ENCODE assay signal across 8 cellular contexts in the genomic region with DNA sequence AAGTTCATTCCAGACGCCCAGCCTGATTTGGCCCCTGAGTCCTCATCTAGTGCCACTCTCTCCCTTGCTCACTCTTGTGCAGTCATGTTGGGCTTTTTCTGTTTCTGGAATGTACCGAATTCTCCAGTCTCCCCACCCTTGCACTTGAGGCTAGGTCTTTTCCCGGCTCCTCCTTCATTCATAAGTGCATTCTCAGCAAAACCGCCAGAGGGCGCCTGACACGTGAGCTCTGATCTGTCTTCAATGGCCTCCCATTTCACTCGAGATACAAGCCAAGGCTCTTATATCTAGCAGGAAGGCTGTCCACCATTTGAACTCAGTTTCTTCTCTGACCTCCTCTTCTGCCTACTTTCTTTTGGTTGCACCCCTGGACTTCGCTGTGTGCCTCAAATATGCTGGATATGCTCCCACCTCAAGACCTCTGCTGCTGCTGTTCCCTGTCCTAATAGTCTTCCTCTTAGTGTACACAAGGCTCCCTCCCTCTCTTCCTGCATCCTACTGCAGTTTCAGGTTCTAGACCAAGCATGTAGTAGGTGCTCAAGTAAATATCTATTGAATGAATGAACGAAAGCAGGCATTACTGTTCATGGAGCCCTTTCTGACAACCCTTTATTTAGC.
DNase-seq lines count a peak whose midpoint lies in the region; ATAC-seq, FAIRE-seq and TF ChIP-seq lines count a peak whose summit lies in the region.

No MANE protein-coding gene starts in this region.

- peaks cover 1% of the 10 kb centered on the region for H3K4me1 Mint-ChIP-seq in activated naive CD8-positive, alpha-beta T cell treated with anti-CD3 and anti-CD28 coated beads for 36 hours

- H3K36me3 Mint-ChIP-seq in activated naive CD8-positive, alpha-beta T cell treated with anti-CD3 and anti-CD28 coated beads for 36 hours, result no peaks in the 10 kb centered on the region

- H3K36me3 ChIP-seq in HEK293 (ENCODE audit: control insufficient read depth in 2 of 2, insufficient read depth in 1 of 2, low read length in 2 of 2), result no peaks in the 10 kb centered on the region
- H3K36me3 ChIP-seq in MG63, result no peaks in the 10 kb centered on the region
- H3K36me3 ChIP-seq in cardiac muscle cell, result no peaks in the 10 kb centered on the region
- no peaks in the 10 kb centered on the region for H3K36me3 ChIP-seq in prostate gland

- no peak overlapping the region for H3K4me3 Mint-ChIP-seq in activated naive CD8-positive, alpha-beta T cell treated with anti-CD3 and anti-CD28 coated beads for 36 hours

- H3K4me3 ChIP-seq in HEK293 (ENCODE audit: low read depth, low read length) (no peak overlapping the region), MG63 (no peak overlapping the region), cardiac muscle cell (no peak overlapping the region), prostate gland (no peak overlapping the region)

- POLR2A ChIA-PET in HEK293 (lab: Yijun Ruan, JAX), result no interaction called here

- H3K27ac Mint-ChIP-seq in activated naive CD8-positive, alpha-beta T cell treated with anti-CD3 and anti-CD28 coated beads for 36 hours, result no peak overlapping the region

- H3K9me3 ChIP-seq in HEK293 (ENCODE audit: control insufficient read depth, insufficient read depth, low read depth, low read length) (no peaks in the 10 kb centered on the region), MG63 (no peaks in the 10 kb centered on the region), cardiac muscle cell (ENCODE audit: low read depth) (no peaks in the 10 kb centered on the region), prostate gland (no peaks in the 10 kb centered on the region)

- no peaks in the 10 kb centered on the region for H3K27me3 ChIP-seq in MG63
- no peaks in the 10 kb centered on the region for H3K27me3 ChIP-seq in cardiac muscle cell
- no peaks in the 10 kb centered on the region for H3K27me3 ChIP-seq in prostate gland (replicated peaks; ENCODE audit: insufficient read depth)

- H3K27ac ChIP-seq in HEK293 (ENCODE audit: extremely low read depth, low read depth, low read length) (no peak overlapping the region), cardiac muscle cell (no peak overlapping the region), prostate gland (no peak overlapping the region)

- peaks cover 3% of the 10 kb centered on the region for H3K27me3 Mint-ChIP-seq in activated naive CD8-positive, alpha-beta T cell treated with anti-CD3 and anti-CD28 coated beads for 36 hours

- H3K4me1 ChIP-seq in HEK293 (ENCODE audit: control insufficient read depth, insufficient read depth, low read length) (no peaks in the 10 kb centered on the region), cardiac muscle cell (ENCODE audit: low read depth) (no peaks in the 10 kb centered on the region), prostate gland (replicated peaks) (no peaks in the 10 kb centered on the region)

- peak; percentile 41 for DNase-seq in GM12891 (ENCODE audit: insufficient read length, low spot score)
- peak; percentile 69 for DNase-seq in MG63
- DNase-seq in activated naive CD8-positive, alpha-beta T cell treated with anti-CD3 and anti-CD28 coated beads for 36 hours, result peak; percentile 47
- peak; percentile 81 to 89 for DNase-seq in cardiac muscle cell (ENCODE audit: low read depth in 1 of 2, low spot score in 1 of 2)
- DNase-seq in prostate gland (ENCODE audit: low spot score), result peak; percentile 64
- no peak for DNase-seq in cortex of kidney (lab: John Stamatoyannopoulos, UW)

- FAIRE-seq in GM12891 (lab: Jason Lieb, UNC), result peak; percentile 58

- H3K9me3 Mint-ChIP-seq in activated naive CD8-positive, alpha-beta T cell treated with anti-CD3 and anti-CD28 coated beads for 36 hours, result no peaks in the 10 kb centered on the region

- ATAC-seq in SK-N-SH treated with all-trans-retinoic acid at 6 μM for 48 hours, result peak; percentile 99

- TF ChIP-seq POLR2A in GM12891 (IDR thresholded peaks at IDR 0.05; ENCODE audit: low read depth, low read length) (no peak), prostate gland (IDR thresholded peaks at IDR 0.05) (no peak)

- WGBS in prostate gland, result 25% methylated on average over 9 of the region's 9 CpGs

- CTCF ChIA-PET in HEK293 (lab: Yijun Ruan, JAX), result interaction anchor here (0.6 to 2.2 kb wide), 14 partner anchors 9 to 375 kb away, joined by 3 to 13 read pairs (median 3); no protein-coding TSS in a partner anchor

- TF ChIP-seq CTCF in HEK293 (tag by site-specific recombination; IDR thresholded peaks at IDR 0.05) (peak; percentile 56), cardiac muscle cell (IDR thresholded peaks at IDR 0.05; ENCODE audit: low read depth, low read length) (peak; percentile 88), prostate gland (IDR thresholded peaks at IDR 0.05) (peak; percentile 80 to 89 (median 82))

- intact Hi-C loops in prostate gland (cut with DNase I), result loop anchor here (5.0 to 10.0 kb wide), 3 partner anchors 111 to 494 kb away; no protein-coding TSS in a partner anchor

TF ChIP-seq in GM12891, 5 proteins besides CTCF, POLR2A, EP300 and RAD21:
- TF ChIP-seq POLR2AphosphoS5 (IDR thresholded peaks at IDR 0.05; ENCODE audit: low read depth, low read length) (no peak), SPI1 (IDR thresholded peaks at IDR 0.05; ENCODE audit: low read depth, low read length) (no peak), POU2F2 (IDR thresholded peaks at IDR 0.05; ENCODE audit: low read depth, low read length) (no peak), TAF1 (IDR thresholded peaks at IDR 0.05; ENCODE audit: low read depth, low read length) (no peak), PAX5 (IDR thresholded peaks at IDR 0.05; ENCODE audit: insufficient read depth, low read length, severe bottlenecking) (no peak)
TF ChIP-seq in GM12891: peak in this region for 0.

TF ChIP-seq in HEK293, 187 proteins besides CTCF, POLR2A, EP300 and RAD21:
- TF ChIP-seq ZNF529 (tag by site-specific recombination; IDR thresholded peaks at IDR 0.05; ENCODE audit: insufficient replicate concordance) (no peak), YY1 (tag by site-specific recombination; IDR thresholded peaks at IDR 0.05) (peak; percentile 54; the same call in 1 of the 2 replicates), ZNF404 (tag by site-specific recombination; IDR thresholded peaks at IDR 0.05) (no peak), ZNF654 (tag by site-specific recombination; IDR thresholded peaks at IDR 0.05; ENCODE audit: low read depth) (peak; percentile 31), ZNF548 (tag by site-specific recombination; IDR thresholded peaks at IDR 0.05) (no peak), ZNF660 (tag by site-specific recombination; IDR thresholded peaks at IDR 0.05) (0 out of 2 replicates have a peak, but pooled peaks have one; percentile 27), HOXA7 (CRISPR knock-in tag; IDR thresholded peaks at IDR 0.05; ENCODE audit: borderline replicate concordance) (no peak), ZNF510 (tag by site-specific recombination; IDR thresholded peaks at IDR 0.05; ENCODE audit: insufficient replicate concordance) (no peak), ZSCAN16 (tag by site-specific recombination; IDR thresholded peaks at IDR 0.05) (no peak), ZNF561 (tag by site-specific recombination; IDR thresholded peaks at IDR 0.05; ENCODE audit: borderline replicate concordance) (no peak)

TF ChIP-seq in SK-N-SH treated with all-trans-retinoic acid at 6 μM for 48 hours, 23 proteins besides CTCF, POLR2A, EP300 and RAD21 (continues in another document):
- no peak for TF ChIP-seq ZFP30 (CRISPR knock-in tag; IDR thresholded peaks at IDR 0.05)
- TF ChIP-seq, protein P1, sequence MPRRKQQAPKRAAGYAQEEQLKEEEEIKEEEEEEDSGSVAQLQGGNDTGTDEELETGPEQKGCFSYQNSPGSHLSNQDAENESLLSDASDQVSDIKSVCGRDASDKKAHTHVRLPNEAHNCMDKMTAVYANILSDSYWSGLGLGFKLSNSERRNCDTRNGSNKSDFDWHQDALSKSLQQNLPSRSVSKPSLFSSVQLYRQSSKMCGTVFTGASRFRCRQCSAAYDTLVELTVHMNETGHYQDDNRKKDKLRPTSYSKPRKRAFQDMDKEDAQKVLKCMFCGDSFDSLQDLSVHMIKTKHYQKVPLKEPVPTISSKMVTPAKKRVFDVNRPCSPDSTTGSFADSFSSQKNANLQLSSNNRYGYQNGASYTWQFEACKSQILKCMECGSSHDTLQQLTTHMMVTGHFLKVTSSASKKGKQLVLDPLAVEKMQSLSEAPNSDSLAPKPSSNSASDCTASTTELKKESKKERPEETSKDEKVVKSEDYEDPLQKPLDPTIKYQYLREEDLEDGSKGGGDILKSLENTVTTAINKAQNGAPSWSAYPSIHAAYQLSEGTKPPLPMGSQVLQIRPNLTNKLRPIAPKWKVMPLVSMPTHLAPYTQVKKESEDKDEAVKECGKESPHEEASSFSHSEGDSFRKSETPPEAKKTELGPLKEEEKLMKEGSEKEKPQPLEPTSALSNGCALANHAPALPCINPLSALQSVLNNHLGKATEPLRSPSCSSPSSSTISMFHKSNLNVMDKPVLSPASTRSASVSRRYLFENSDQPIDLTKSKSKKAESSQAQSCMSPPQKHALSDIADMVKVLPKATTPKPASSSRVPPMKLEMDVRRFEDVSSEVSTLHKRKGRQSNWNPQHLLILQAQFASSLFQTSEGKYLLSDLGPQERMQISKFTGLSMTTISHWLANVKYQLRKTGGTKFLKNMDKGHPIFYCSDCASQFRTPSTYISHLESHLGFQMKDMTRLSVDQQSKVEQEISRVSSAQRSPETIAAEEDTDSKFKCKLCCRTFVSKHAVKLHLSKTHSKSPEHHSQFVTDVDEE (CRISPR knock-in tag; IDR thresholded peaks at IDR 0.05), result no peak
- TF ChIP-seq, protein P2, sequence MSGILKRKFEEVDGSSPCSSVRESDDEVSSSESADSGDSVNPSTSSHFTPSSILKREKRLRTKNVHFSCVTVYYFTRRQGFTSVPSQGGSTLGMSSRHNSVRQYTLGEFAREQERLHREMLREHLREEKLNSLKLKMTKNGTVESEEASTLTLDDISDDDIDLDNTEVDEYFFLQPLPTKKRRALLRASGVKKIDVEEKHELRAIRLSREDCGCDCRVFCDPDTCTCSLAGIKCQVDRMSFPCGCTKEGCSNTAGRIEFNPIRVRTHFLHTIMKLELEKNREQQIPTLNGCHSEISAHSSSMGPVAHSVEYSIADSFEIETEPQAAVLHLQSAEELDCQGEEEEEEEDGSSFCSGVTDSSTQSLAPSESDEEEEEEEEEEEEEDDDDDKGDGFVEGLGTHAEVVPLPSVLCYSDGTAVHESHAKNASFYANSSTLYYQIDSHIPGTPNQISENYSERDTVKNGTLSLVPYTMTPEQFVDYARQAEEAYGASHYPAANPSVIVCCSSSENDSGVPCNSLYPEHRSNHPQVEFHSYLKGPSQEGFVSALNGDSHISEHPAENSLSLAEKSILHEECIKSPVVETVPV (CRISPR knock-in tag; IDR thresholded peaks at IDR 0.05), result no peak
- no peak for TF ChIP-seq PPARA (CRISPR knock-in tag; IDR thresholded peaks at IDR 0.05; ENCODE audit: borderline replicate concordance)
- TF ChIP-seq ZNF565 (CRISPR knock-in tag; conservative IDR thresholded peaks at IDR 0.05; ENCODE audit: low read depth), result no peak
